Comparison of ENCODE assay signal across 8 cellular contexts in the genomic region with DNA sequence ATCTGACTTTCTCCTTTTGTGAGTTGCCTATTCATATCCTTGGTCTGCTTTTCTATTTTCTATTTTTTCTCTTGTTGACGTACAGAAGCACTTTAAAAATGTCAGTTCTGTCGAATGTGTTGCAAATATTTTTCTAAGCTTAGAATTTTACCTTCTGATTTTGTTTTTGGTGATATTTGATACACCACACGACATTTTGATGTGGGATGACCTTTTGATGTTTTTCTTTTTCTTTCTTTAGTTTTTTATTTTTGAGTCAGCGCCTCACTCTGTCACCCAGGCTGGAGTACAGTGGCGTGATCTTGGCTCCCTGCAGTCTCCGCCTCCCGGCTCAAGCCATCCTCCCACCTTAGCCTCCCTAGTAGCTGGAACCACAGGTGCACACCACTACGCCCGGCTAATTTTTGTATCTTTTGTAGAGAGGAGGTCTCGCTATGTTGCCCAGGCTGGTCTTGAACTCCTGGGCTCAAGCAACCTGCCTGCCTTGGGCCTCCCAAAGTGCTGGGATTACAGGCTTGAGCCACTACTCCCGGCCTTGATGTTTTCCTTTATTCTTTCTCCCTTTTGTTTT. TPM values are rescaled to one million over a fixed set of nuclear protein-coding genes. Genes with fewer than 3 reads are reported as not detected.
A peak's percentile ranks its signal among the peaks of the same experiment; 100 is the strongest.
DNase-seq lines count a peak whose midpoint lies in the region; TF ChIP-seq lines count a peak whose summit lies in the region.

No MANE protein-coding gene starts in this region.

- H3K9ac ChIP-seq in SU-DHL-6 (ENCODE audit: low read length) (peak overlapping the region; percentile 54), endodermal cell (ENCODE audit: extremely low read depth, low read length, poor library complexity, severe bottlenecking) (peak overlapping the region; percentile 31)

- 73 to 94% methylated on average over 7 to 11 of the region's 11 CpGs for WGBS in endodermal cell (ENCODE audit: insufficient coverage in 1 of 2, insufficient read length in 1 of 2), 2 experiments

- H3K36me3 Mint-ChIP-seq in endodermal cell (ENCODE audit: low read depth), result no peaks in the 10 kb centered on the region
- no peaks in the 10 kb centered on the region for H3K36me3 Mint-ChIP-seq in osteocyte (ENCODE audit: unreplicated experiment)

- in situ Hi-C loops in GM13977 (cut with MboI; ENCODE audit: low pct_unique_long_range_greater_than_20kb, low sequenced_read_pairs, unreplicated experiment), result no loop called here

- no peaks in the 10 kb centered on the region for H3F3A ChIP-seq in DOHH2 (ENCODE audit: control insufficient read depth, insufficient read depth)
- peaks cover 40% of the 10 kb centered on the region for H3F3A ChIP-seq in SU-DHL-6 (ENCODE audit: insufficient read depth)

- H3K9me2 ChIP-seq in DOHH2 (replicated peaks; ENCODE audit: control insufficient read depth, low read length) (no peaks in the 10 kb centered on the region), SU-DHL-6 (replicated peaks; ENCODE audit: insufficient read depth, low read length) (no peaks in the 10 kb centered on the region)

- H3K27ac Mint-ChIP-seq in endodermal cell, result peak overlapping the region; percentile 69
- peak overlapping the region; percentile 86 for H3K27ac Mint-ChIP-seq in osteocyte (ENCODE audit: unreplicated experiment)

- peak overlapping the region; percentile 77 for H3K4me3 ChIP-seq in DOHH2 (ENCODE audit: low read length)
- peak overlapping the region; percentile 44 for H3K4me3 ChIP-seq in SU-DHL-6 (ENCODE audit: insufficient read depth, low read length, poor library complexity, severe bottlenecking)
- peak overlapping the region; percentile 72 for H3K4me3 ChIP-seq in endodermal cell (ENCODE audit: low read length)

- no peaks in the 10 kb centered on the region for H3K27me3 Mint-ChIP-seq in endodermal cell (ENCODE audit: insufficient read depth)
- H3K27me3 Mint-ChIP-seq in osteocyte (ENCODE audit: unreplicated experiment), result no peaks in the 10 kb centered on the region

- H3K4me1 Mint-ChIP-seq in endodermal cell, result peaks cover 39% of the 10 kb centered on the region
- peaks cover 30% of the 10 kb centered on the region for H3K4me1 Mint-ChIP-seq in osteocyte (ENCODE audit: unreplicated experiment)

- no peak for TF ChIP-seq CTCF in DOHH2 (IDR thresholded peaks at IDR 0.05; ENCODE audit: low read depth, low read length, poor library complexity, severe bottlenecking)
- TF ChIP-seq CTCF in SU-DHL-6 (IDR thresholded peaks at IDR 0.05; ENCODE audit: insufficient read depth, low read length, poor library complexity, severe bottlenecking), result no peak
- no peak for TF ChIP-seq CTCF in endodermal cell (conservative IDR thresholded peaks at IDR 0.05)
- TF ChIP-seq CTCF in osteocyte (IDR thresholded peaks at IDR 0.05), result no peak
- TF ChIP-seq CTCF in GM13977 (IDR thresholded peaks at IDR 0.05; ENCODE audit: extremely low read depth, insufficient read depth, missing control alignments), result no peak

- no peaks in the 10 kb centered on the region for H4K20me1 ChIP-seq in DOHH2 (ENCODE audit: control insufficient read depth, insufficient read depth, low read depth, low read length)
- no peaks in the 10 kb centered on the region for H4K20me1 ChIP-seq in SU-DHL-6 (ENCODE audit: low read depth, low read length)

- H3K9me3 ChIP-seq in DOHH2 (ENCODE audit: control insufficient read depth, insufficient read depth, low read length), result no peaks in the 10 kb centered on the region
- H3K9me3 ChIP-seq in SU-DHL-6 (ENCODE audit: insufficient read depth, low read length), result no peaks in the 10 kb centered on the region
- peaks cover 2% of the 10 kb centered on the region for H3K9me3 ChIP-seq in endodermal cell (ENCODE audit: control insufficient read depth, low read length)

- H3K4me1 ChIP-seq in DOHH2 (ENCODE audit: control insufficient read depth, low read length) (peaks cover 29% of the 10 kb centered on the region), endodermal cell (ENCODE audit: control insufficient read depth, insufficient read depth, low read length) (no peaks in the 10 kb centered on the region)

- H3K36me3 ChIP-seq in DOHH2 (ENCODE audit: control insufficient read depth, low read length) (no peaks in the 10 kb centered on the region), SU-DHL-6 (ENCODE audit: low read length) (no peaks in the 10 kb centered on the region), endodermal cell (ENCODE audit: control insufficient read depth, insufficient read depth, low read length) (no peaks in the 10 kb centered on the region)

- H3K9me3 Mint-ChIP-seq in endodermal cell (no peaks in the 10 kb centered on the region), osteocyte (ENCODE audit: unreplicated experiment) (no peaks in the 10 kb centered on the region)

- H3K27me3 ChIP-seq in DOHH2 (ENCODE audit: control insufficient read depth, low read length), result no peaks in the 10 kb centered on the region
- H3K27me3 ChIP-seq in SU-DHL-6 (ENCODE audit: low read length), result no peaks in the 10 kb centered on the region
- H3K27me3 ChIP-seq in endodermal cell (ENCODE audit: control insufficient read depth, insufficient read depth, low read length, poor library complexity, severe bottlenecking), result no peaks in the 10 kb centered on the region

- H3K4me3 Mint-ChIP-seq in endodermal cell (peak overlapping the region; percentile 50), osteocyte (ENCODE audit: unreplicated experiment) (peak overlapping the region; percentile 69)

- DNase-seq in endodermal cell (no peak), osteocyte (ENCODE audit: extremely low spot score, unreplicated experiment) (no peak), mesenteric fat pad (ENCODE audit: low spot score) (no peak), NCI-H2107 (lab: John Stamatoyannopoulos, UW) (no peak), GM13977 (ENCODE audit: low spot score) (no peak), OCI-M1 (lab: John Stamatoyannopoulos, UW) (no peak)

- H3K79me2 ChIP-seq in DOHH2 (ENCODE audit: control insufficient read depth, low read length) (no peaks in the 10 kb centered on the region), SU-DHL-6 (ENCODE audit: insufficient read depth, low read length) (no peaks in the 10 kb centered on the region)

- peak overlapping the region; percentile 97 for H3K4me2 ChIP-seq in DOHH2 (ENCODE audit: low read length)
- H3K4me2 ChIP-seq in SU-DHL-6 (ENCODE audit: low read depth, low read length, poor library complexity, severe bottlenecking), result peak overlapping the region; percentile 71

- H3K27ac ChIP-seq in DOHH2 (ENCODE audit: low read depth, low read length) (peak overlapping the region; percentile 38), SU-DHL-6 (ENCODE audit: low read depth, low read length) (peak overlapping the region; percentile 75), endodermal cell (ENCODE audit: low read depth, low read length) (peak overlapping the region; percentile 73)

- peak overlapping the region; percentile 80 for H2AFZ ChIP-seq in SU-DHL-6 (ENCODE audit: low read depth, low read length, severe bottlenecking)

RNA-seq across cellular contexts. Expression of gene WSB1, which starts 39.6 kb away (rescaled TPM):
- total RNA-seq in endodermal cell (100 to 1,000 TPM; 236 to 270 TPM), osteocyte (168 and 179 TPM in 2 replicates), mesenteric fat pad (160 TPM)
- polyA plus RNA-seq in endodermal cell (2013, experiment 1 of 2), result 364 TPM
- polyA plus RNA-seq in endodermal cell (2013, experiment 2 of 2), result 298 TPM
